In the genomic region with DNA sequence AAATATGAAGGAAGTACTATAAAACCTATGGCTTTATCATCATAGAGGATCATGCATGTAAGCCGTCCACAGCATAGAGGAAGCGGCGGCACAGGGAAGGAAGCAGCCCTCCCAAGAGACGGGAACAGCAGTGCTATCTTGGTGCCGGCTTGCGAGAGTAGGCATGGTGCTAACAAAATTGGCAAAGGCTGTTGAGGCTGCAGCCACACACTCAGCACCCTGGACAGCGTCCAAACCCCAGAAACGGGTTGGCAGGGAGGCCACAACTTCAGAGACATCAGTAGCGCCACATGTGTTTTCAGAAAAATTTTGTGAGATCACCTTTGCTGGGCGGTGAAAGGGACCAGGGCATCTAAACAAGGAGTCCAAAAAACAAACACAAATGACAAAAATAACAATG, we compare ENCODE assay signal across 13 cellular contexts. TPM values are rescaled to one million over a fixed set of nuclear protein-coding genes. Genes with fewer than 3 reads are reported as not detected.
DNase-seq lines count a peak whose midpoint lies in the region; ATAC-seq, FAIRE-seq and TF ChIP-seq lines count a peak whose summit lies in the region.
"Had no signal": no experiment of that assay in that cellular context is flagged by ENCODE, and none has a peak within 500 bp of the region (broad histone marks: within the 10 kb centered on the region; RNA-seq: fewer than 3 reads in every experiment).

No MANE protein-coding gene starts in this region.

- H3K27ac Mint-ChIP-seq in activated naive CD8-positive, alpha-beta T cell treated with anti-CD3 and anti-CD28 coated beads for 36 hours: no peak overlapping the region
- H3K27ac Mint-ChIP-seq in activated T-helper 1 cell treated with anti-CD3 and anti-CD28 coated beads, Interleukin-12 subunit alpha, Interleukin-12 subunit beta, Interleukin-2, Interleukin-4 antibody, amounts not matched to agents 30 ng/mL and 10 ng/mL and 1 ng/mL, durations not matched to agents 14 hours and 24 hours and 36 hours: no peak overlapping the region
- H3K27ac Mint-ChIP-seq: IgD-negative memory B cell, memory B cell, type B pancreatic cell had no signal

- no peaks in the 10 kb centered on the region for H3K4me1 Mint-ChIP-seq in activated naive CD8-positive, alpha-beta T cell treated with anti-CD3 and anti-CD28 coated beads for 36 hours
- no peaks in the 10 kb centered on the region for H3K4me1 Mint-ChIP-seq in activated T-helper 1 cell treated with anti-CD3 and anti-CD28 coated beads, Interleukin-12 subunit alpha, Interleukin-12 subunit beta, Interleukin-2, Interleukin-4 antibody, amounts not matched to agents 30 ng/mL and 10 ng/mL and 1 ng/mL, durations not matched to agents 14 hours and 24 hours and 36 hours (ENCODE audit: low read depth)
- H3K4me1 Mint-ChIP-seq: IgD-negative memory B cell, memory B cell had no signal

- H3K4me3 Mint-ChIP-seq in activated naive CD8-positive, alpha-beta T cell treated with anti-CD3 and anti-CD28 coated beads for 36 hours: no peak overlapping the region
- no peak overlapping the region for H3K4me3 Mint-ChIP-seq in activated T-helper 1 cell treated with anti-CD3 and anti-CD28 coated beads, Interleukin-12 subunit alpha, Interleukin-12 subunit beta, Interleukin-2, Interleukin-4 antibody, amounts not matched to agents 30 ng/mL and 10 ng/mL and 1 ng/mL, durations not matched to agents 14 hours and 24 hours and 36 hours
- H3K4me3 Mint-ChIP-seq: IgD-negative memory B cell, memory B cell, type B pancreatic cell had no signal

- no peak for TF ChIP-seq POLR2A in GM12891 (IDR thresholded peaks at IDR 0.05; ENCODE audit: low read depth, low read length)

- ATAC-seq in GM19351 (IDR thresholded peaks at IDR 0.05; ENCODE audit: unreplicated experiment): no peak

- CTCF ChIA-PET in RWPE1 (lab: Yijun Ruan, JAX): no interaction called here

- H3K36me3 Mint-ChIP-seq in activated naive CD8-positive, alpha-beta T cell treated with anti-CD3 and anti-CD28 coated beads for 36 hours: no peaks in the 10 kb centered on the region
- H3K36me3 Mint-ChIP-seq in activated T-helper 1 cell treated with anti-CD3 and anti-CD28 coated beads, Interleukin-12 subunit alpha, Interleukin-12 subunit beta, Interleukin-2, Interleukin-4 antibody, amounts not matched to agents 30 ng/mL and 10 ng/mL and 1 ng/mL, durations not matched to agents 14 hours and 24 hours and 36 hours (ENCODE audit: low read depth): no peaks in the 10 kb centered on the region
- H3K36me3 Mint-ChIP-seq: IgD-negative memory B cell, memory B cell, type B pancreatic cell had no signal

- intact Hi-C loops in activated T-helper 1 cell treated with anti-CD3 and anti-CD28 coated beads, Interleukin-12 subunit alpha, Interleukin-12 subunit beta, Interleukin-2, Interleukin-4 antibody, amounts not matched to agents 30 ng/mL and 10 ng/mL and 1 ng/mL, durations not matched to agents 14 hours and 24 hours and 36 hours (cut with micrococcal nuclease): no loop called here

- FAIRE-seq in GM12891 (lab: Jason Lieb, UNC): no peak

- H3K27me3 Mint-ChIP-seq in activated naive CD8-positive, alpha-beta T cell treated with anti-CD3 and anti-CD28 coated beads for 36 hours: no peaks in the 10 kb centered on the region
- no peaks in the 10 kb centered on the region for H3K27me3 Mint-ChIP-seq in activated T-helper 1 cell treated with anti-CD3 and anti-CD28 coated beads, Interleukin-12 subunit alpha, Interleukin-12 subunit beta, Interleukin-2, Interleukin-4 antibody, amounts not matched to agents 30 ng/mL and 10 ng/mL and 1 ng/mL, durations not matched to agents 14 hours and 24 hours and 36 hours (ENCODE audit: insufficient read depth)
- H3K27me3 Mint-ChIP-seq: IgD-negative memory B cell, memory B cell had no signal

- no peak overlapping the region for H3K27ac ChIP-seq in RWPE1
- H3K27ac ChIP-seq: epithelial cell of prostate, SJSA1 had no signal

- DNase-seq in Ammon's horn (ENCODE audit: low spot score) (peak; percentile 71), HT1080 (ENCODE audit: low read depth) (peak; percentile 30), inferior parietal cortex (ENCODE audit: extremely low spot score) (peak; percentile 50), RWPE1 (ENCODE audit: low spot score) (no peak), GM12891 (ENCODE audit: insufficient read length, low spot score) (no peak)
- peak; percentile 1 for DNase-seq in activated naive CD8-positive, alpha-beta T cell treated with anti-CD3 and anti-CD28 coated beads for 36 hours
- DNase-seq in activated T-helper 1 cell treated with anti-CD3 and anti-CD28 coated beads, Interleukin-12 subunit alpha, Interleukin-12 subunit beta, Interleukin-2, Interleukin-4 antibody, amounts not matched to agents 30 ng/mL and 10 ng/mL and 1 ng/mL, durations not matched to agents 14 hours and 24 hours and 36 hours (ENCODE audit: low spot score): no peak

- POLR2A ChIA-PET in RWPE1 (lab: Yijun Ruan, JAX; ENCODE audit: low non-redundant PET): no interaction called here

- peaks cover 4% of the 10 kb centered on the region for H3K9me3 Mint-ChIP-seq in activated naive CD8-positive, alpha-beta T cell treated with anti-CD3 and anti-CD28 coated beads for 36 hours
- peaks cover 9% of the 10 kb centered on the region for H3K9me3 Mint-ChIP-seq in activated T-helper 1 cell treated with anti-CD3 and anti-CD28 coated beads, Interleukin-12 subunit alpha, Interleukin-12 subunit beta, Interleukin-2, Interleukin-4 antibody, amounts not matched to agents 30 ng/mL and 10 ng/mL and 1 ng/mL, durations not matched to agents 14 hours and 24 hours and 36 hours
- H3K9me3 Mint-ChIP-seq: type B pancreatic cell had no signal

- TF ChIP-seq CTCF in RWPE1 (conservative IDR thresholded peaks at IDR 0.05; ENCODE audit: low read depth): no peak

TF ChIP-seq in GM12891, 5 proteins besides CTCF, POLR2A, EP300 and RAD21:
- TF ChIP-seq PAX5 (IDR thresholded peaks at IDR 0.05; ENCODE audit: insufficient read depth, low read length, severe bottlenecking) (no peak), POLR2AphosphoS5 (IDR thresholded peaks at IDR 0.05; ENCODE audit: low read depth, low read length) (no peak), POU2F2 (IDR thresholded peaks at IDR 0.05; ENCODE audit: low read depth, low read length) (no peak)

RNA-seq across cellular contexts. Expression of a gene that starts 37.7 kb away (rescaled TPM):
- total RNA-seq in HT1080 (2014; rRNA removed; shearing (Covaris generic)): not detected in 2 replicates
- not detected in 2 replicates for polyA plus RNA-seq in HT1080 (2015; cell fraction: cytosol; rRNA removed)
- not detected in 2 replicates for polyA plus RNA-seq in HT1080 (2015; cell fraction: nucleus; rRNA removed)
- total RNA-seq in activated naive CD8-positive, alpha-beta T cell treated with anti-CD3 and anti-CD28 coated beads for 36 hours: not detected
- not detected for polyA plus RNA-seq in GM12891 (2012; ENCODE audit: low read depth, missing spikeins)
- total RNA-seq in activated T-helper 1 cell treated with anti-CD3 and anti-CD28 coated beads, Interleukin-12 subunit alpha, Interleukin-12 subunit beta, Interleukin-2, Interleukin-4 antibody, amounts not matched to agents 30 ng/mL and 10 ng/mL and 1 ng/mL, durations not matched to agents 14 hours and 24 hours and 36 hours: not detected in 2 replicates
- total RNA-seq: SJSA1 had no signal

Comparison
In these comparisons a context has a peak if more than half of its experiments do, and no peak if none do; other contexts are left out.
1. DNase-seq: peak in Ammon's horn (single experiment), HT1080 (single experiment), activated naive CD8-positive, alpha-beta T cell treated with anti-CD3 and anti-CD28 coated beads for 36 hours (single experiment) and inferior parietal cortex (single experiment); none in RWPE1 (single experiment), GM12891 (single experiment) and activated T-helper 1 cell treated with anti-CD3 and anti-CD28 coated beads, Interleukin-12 subunit alpha, Interleukin-12 subunit beta, Interleukin-2, Interleukin-4 antibody, amounts not matched to agents 30 ng/mL and 10 ng/mL and 1 ng/mL, durations not matched to agents 14 hours and 24 hours and 36 hours (single experiment).